In the genomic region with DNA sequence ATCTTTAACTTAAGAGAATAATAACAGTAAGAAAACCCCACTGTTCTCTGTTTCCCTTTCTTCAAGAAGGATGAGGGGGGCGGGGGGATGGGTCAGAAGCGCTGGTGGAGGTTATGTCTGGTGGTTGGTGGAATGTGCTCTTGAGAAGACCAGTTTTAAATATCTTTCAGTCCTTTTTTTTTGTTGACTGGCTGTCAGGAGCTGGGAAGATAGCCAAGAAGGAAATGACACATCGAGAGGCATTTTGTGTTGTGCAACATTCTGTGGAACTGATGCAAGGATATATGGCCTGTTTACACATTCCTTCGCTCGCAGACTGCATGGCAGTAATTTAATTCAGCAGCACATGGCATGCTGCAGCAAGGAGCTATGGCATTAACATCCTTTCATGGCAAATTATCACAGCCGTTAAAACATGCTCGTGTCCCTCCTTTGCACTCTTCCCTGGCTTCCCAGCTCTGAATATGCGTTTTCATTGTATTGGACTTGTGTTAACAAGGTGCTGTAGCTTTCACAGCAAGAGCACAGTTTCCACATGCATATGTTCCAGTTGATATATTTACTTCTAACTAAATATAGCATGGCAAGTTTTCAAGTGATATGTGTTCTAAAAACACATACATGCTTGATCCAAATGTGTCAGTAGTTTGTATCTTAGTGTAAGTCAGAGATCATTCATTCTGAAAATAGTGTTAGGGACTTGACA, we compare ENCODE assay signal across 1 cellular context.
TF ChIP-seq lines count a peak whose summit lies in the region.

No MANE protein-coding gene starts in this region.

TF ChIP-seq in K562, 482 proteins besides CTCF, POLR2A, EP300 and RAD21 (continued from another document and continues in another):
- TF ChIP-seq, protein P1, sequence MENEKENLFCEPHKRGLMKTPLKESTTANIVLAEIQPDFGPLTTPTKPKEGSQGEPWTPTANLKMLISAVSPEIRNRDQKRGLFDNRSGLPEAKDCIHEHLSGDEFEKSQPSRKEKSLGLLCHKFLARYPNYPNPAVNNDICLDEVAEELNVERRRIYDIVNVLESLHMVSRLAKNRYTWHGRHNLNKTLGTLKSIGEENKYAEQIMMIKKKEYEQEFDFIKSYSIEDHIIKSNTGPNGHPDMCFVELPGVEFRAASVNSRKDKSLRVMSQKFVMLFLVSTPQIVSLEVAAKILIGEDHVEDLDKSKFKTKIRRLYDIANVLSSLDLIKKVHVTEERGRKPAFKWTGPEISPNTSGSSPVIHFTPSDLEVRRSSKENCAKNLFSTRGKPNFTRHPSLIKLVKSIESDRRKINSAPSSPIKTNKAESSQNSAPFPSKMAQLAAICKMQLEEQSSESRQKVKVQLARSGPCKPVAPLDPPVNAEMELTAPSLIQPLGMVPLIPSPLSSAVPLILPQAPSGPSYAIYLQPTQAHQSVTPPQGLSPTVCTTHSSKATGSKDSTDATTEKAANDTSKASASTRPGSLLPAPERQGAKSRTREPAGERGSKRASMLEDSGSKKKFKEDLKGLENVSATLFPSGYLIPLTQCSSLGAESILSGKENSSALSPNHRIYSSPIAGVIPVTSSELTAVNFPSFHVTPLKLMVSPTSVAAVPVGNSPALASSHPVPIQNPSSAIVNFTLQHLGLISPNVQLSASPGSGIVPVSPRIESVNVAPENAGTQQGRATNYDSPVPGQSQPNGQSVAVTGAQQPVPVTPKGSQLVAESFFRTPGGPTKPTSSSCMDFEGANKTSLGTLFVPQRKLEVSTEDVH (IDR thresholded peaks at IDR 0.05; ENCODE audit: low read depth, partially characterized antibody), result peak; percentile 57
- TF ChIP-seq ZNF766 (CRISPR knock-in tag; conservative IDR thresholded peaks at IDR 0.05) (peak; percentile 74), ETV5 (CRISPR knock-in tag; IDR thresholded peaks at IDR 0.05; ENCODE audit: low read depth) (peak; percentile 98), ARNT (IDR thresholded peaks at IDR 0.05) (peak; percentile 82 to 94; a peak in 3 of 4 replicates), CHD1 (IDR thresholded peaks at IDR 0.05; ENCODE audit: low read length) (no peak), ARID1B (IDR thresholded peaks at IDR 0.05) (peak; percentile 96), ELF2 (CRISPR knock-in tag; IDR thresholded peaks at IDR 0.05) (peak; percentile 80), RBM17 (IDR thresholded peaks at IDR 0.05; ENCODE audit: borderline replicate concordance, low read depth, low read length) (no peak), NCOR1 (IDR thresholded peaks at IDR 0.05) (peak; percentile 80), STAT5A (IDR thresholded peaks at IDR 0.05; ENCODE audit: borderline replicate concordance, low read length) (peak; percentile 87), ZNF224 (CRISPR knock-in tag; IDR thresholded peaks at IDR 0.05) (no peak), CTBP1 (IDR thresholded peaks at IDR 0.05; ENCODE audit: borderline replicate concordance) (peak; percentile 86), HDAC3 (IDR thresholded peaks at IDR 0.05; ENCODE audit: borderline replicate concordance, partially characterized antibody) (peak; percentile 72), DDX20 (tag; IDR thresholded peaks at IDR 0.05; ENCODE audit: low read depth) (0 out of 2 replicates have a peak, but pooled peaks have one; percentile 8), TARDBP (IDR thresholded peaks at IDR 0.05) (no peak), HOXB6 (CRISPR knock-in tag; IDR thresholded peaks at IDR 0.05; ENCODE audit: borderline replicate concordance) (no peak), HMG20B (CRISPR knock-in tag; IDR thresholded peaks at IDR 0.05) (no peak), ZNF140 (CRISPR knock-in tag; IDR thresholded peaks at IDR 0.05) (no peak), STAG1 (CRISPR knock-in tag; IDR thresholded peaks at IDR 0.05; ENCODE audit: borderline replicate concordance) (no peak), SNIP1 (IDR thresholded peaks at IDR 0.05; ENCODE audit: low read depth) (no peak), PHF20 (IDR thresholded peaks at IDR 0.05; ENCODE audit: partially characterized antibody) (no peak), CHD4 (IDR thresholded peaks at IDR 0.05; ENCODE audit: insufficient read depth, insufficient replicate concordance, low read depth, low read length, poor library complexity, severe bottlenecking) (no peak), NR4A1 (CRISPR knock-in tag; IDR thresholded peaks at IDR 0.05) (no peak), NR4A1 (tag; IDR thresholded peaks at IDR 0.05) (peak; percentile 93), NRF1 (conservative IDR thresholded peaks at IDR 0.05 in 1 of 2, IDR thresholded peaks at IDR 0.05 in 1 of 2) (peak; percentile 51 to 61; a peak in 3 of 4 replicates), ETV1 (tag; conservative IDR thresholded peaks at IDR 0.05; ENCODE audit: low read depth) (peak; percentile 98), TSC22D4 (tag; IDR thresholded peaks at IDR 0.05) (no peak), NUFIP1 (IDR thresholded peaks at IDR 0.05; ENCODE audit: partially characterized antibody) (peak; percentile 15), POLR3A (IDR thresholded peaks at IDR 0.05; ENCODE audit: borderline replicate concordance, extremely low read depth, insufficient read depth, insufficient read length) (no peak), RBM39 (optimal IDR thresholded peaks at IDR 0.05; ENCODE audit: low read depth, low read length) (no peak), SMARCA4 (IDR thresholded peaks at IDR 0.05) (peak; percentile 99), NONO (IDR thresholded peaks at IDR 0.05; ENCODE audit: low read depth in 2 of 2, low read length in 1 of 2) (no peak), SMARCE1 (IDR thresholded peaks at IDR 0.05) (peak; percentile 99), MTA1 (IDR thresholded peaks at IDR 0.05; ENCODE audit: borderline replicate concordance) (peak; percentile 45; the same call in 1 of the 2 replicates), ZNF445 (CRISPR knock-in tag; IDR thresholded peaks at IDR 0.05; ENCODE audit: low read depth) (no peak), RNF2 (IDR thresholded peaks at IDR 0.05) (peak; percentile 99)
- TF ChIP-seq, protein P2, sequence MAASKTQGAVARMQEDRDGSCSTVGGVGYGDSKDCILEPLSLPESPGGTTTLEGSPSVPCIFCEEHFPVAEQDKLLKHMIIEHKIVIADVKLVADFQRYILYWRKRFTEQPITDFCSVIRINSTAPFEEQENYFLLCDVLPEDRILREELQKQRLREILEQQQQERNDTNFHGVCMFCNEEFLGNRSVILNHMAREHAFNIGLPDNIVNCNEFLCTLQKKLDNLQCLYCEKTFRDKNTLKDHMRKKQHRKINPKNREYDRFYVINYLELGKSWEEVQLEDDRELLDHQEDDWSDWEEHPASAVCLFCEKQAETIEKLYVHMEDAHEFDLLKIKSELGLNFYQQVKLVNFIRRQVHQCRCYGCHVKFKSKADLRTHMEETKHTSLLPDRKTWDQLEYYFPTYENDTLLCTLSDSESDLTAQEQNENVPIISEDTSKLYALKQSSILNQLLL (CRISPR knock-in tag; IDR thresholded peaks at IDR 0.05; ENCODE audit: borderline replicate concordance), result no peak
- TF ChIP-seq, protein P3, sequence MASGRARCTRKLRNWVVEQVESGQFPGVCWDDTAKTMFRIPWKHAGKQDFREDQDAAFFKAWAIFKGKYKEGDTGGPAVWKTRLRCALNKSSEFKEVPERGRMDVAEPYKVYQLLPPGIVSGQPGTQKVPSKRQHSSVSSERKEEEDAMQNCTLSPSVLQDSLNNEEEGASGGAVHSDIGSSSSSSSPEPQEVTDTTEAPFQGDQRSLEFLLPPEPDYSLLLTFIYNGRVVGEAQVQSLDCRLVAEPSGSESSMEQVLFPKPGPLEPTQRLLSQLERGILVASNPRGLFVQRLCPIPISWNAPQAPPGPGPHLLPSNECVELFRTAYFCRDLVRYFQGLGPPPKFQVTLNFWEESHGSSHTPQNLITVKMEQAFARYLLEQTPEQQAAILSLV (tag; IDR thresholded peaks at IDR 0.05), result peak; percentile 99
- TF ChIP-seq, protein P4, sequence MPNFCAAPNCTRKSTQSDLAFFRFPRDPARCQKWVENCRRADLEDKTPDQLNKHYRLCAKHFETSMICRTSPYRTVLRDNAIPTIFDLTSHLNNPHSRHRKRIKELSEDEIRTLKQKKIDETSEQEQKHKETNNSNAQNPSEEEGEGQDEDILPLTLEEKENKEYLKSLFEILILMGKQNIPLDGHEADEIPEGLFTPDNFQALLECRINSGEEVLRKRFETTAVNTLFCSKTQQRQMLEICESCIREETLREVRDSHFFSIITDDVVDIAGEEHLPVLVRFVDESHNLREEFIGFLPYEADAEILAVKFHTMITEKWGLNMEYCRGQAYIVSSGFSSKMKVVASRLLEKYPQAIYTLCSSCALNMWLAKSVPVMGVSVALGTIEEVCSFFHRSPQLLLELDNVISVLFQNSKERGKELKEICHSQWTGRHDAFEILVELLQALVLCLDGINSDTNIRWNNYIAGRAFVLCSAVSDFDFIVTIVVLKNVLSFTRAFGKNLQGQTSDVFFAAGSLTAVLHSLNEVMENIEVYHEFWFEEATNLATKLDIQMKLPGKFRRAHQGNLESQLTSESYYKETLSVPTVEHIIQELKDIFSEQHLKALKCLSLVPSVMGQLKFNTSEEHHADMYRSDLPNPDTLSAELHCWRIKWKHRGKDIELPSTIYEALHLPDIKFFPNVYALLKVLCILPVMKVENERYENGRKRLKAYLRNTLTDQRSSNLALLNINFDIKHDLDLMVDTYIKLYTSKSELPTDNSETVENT (CRISPR knock-in tag; IDR thresholded peaks at IDR 0.05), result no peak
- TF ChIP-seq, protein P5, sequence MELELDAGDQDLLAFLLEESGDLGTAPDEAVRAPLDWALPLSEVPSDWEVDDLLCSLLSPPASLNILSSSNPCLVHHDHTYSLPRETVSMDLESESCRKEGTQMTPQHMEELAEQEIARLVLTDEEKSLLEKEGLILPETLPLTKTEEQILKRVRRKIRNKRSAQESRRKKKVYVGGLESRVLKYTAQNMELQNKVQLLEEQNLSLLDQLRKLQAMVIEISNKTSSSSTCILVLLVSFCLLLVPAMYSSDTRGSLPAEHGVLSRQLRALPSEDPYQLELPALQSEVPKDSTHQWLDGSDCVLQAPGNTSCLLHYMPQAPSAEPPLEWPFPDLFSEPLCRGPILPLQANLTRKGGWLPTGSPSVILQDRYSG (tag; conservative IDR thresholded peaks at IDR 0.05; ENCODE audit: low read depth), result peak; percentile 90
- TF ChIP-seq, protein P6, sequence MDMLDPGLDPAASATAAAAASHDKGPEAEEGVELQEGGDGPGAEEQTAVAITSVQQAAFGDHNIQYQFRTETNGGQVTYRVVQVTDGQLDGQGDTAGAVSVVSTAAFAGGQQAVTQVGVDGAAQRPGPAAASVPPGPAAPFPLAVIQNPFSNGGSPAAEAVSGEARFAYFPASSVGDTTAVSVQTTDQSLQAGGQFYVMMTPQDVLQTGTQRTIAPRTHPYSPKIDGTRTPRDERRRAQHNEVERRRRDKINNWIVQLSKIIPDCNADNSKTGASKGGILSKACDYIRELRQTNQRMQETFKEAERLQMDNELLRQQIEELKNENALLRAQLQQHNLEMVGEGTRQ (CRISPR knock-in tag; IDR thresholded peaks at IDR 0.05), result no peak
- TF ChIP-seq, protein P7, sequence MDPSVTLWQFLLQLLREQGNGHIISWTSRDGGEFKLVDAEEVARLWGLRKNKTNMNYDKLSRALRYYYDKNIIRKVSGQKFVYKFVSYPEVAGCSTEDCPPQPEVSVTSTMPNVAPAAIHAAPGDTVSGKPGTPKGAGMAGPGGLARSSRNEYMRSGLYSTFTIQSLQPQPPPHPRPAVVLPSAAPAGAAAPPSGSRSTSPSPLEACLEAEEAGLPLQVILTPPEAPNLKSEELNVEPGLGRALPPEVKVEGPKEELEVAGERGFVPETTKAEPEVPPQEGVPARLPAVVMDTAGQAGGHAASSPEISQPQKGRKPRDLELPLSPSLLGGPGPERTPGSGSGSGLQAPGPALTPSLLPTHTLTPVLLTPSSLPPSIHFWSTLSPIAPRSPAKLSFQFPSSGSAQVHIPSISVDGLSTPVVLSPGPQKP (CRISPR knock-in tag; IDR thresholded peaks at IDR 0.05), result no peak
- TF ChIP-seq, protein P8, sequence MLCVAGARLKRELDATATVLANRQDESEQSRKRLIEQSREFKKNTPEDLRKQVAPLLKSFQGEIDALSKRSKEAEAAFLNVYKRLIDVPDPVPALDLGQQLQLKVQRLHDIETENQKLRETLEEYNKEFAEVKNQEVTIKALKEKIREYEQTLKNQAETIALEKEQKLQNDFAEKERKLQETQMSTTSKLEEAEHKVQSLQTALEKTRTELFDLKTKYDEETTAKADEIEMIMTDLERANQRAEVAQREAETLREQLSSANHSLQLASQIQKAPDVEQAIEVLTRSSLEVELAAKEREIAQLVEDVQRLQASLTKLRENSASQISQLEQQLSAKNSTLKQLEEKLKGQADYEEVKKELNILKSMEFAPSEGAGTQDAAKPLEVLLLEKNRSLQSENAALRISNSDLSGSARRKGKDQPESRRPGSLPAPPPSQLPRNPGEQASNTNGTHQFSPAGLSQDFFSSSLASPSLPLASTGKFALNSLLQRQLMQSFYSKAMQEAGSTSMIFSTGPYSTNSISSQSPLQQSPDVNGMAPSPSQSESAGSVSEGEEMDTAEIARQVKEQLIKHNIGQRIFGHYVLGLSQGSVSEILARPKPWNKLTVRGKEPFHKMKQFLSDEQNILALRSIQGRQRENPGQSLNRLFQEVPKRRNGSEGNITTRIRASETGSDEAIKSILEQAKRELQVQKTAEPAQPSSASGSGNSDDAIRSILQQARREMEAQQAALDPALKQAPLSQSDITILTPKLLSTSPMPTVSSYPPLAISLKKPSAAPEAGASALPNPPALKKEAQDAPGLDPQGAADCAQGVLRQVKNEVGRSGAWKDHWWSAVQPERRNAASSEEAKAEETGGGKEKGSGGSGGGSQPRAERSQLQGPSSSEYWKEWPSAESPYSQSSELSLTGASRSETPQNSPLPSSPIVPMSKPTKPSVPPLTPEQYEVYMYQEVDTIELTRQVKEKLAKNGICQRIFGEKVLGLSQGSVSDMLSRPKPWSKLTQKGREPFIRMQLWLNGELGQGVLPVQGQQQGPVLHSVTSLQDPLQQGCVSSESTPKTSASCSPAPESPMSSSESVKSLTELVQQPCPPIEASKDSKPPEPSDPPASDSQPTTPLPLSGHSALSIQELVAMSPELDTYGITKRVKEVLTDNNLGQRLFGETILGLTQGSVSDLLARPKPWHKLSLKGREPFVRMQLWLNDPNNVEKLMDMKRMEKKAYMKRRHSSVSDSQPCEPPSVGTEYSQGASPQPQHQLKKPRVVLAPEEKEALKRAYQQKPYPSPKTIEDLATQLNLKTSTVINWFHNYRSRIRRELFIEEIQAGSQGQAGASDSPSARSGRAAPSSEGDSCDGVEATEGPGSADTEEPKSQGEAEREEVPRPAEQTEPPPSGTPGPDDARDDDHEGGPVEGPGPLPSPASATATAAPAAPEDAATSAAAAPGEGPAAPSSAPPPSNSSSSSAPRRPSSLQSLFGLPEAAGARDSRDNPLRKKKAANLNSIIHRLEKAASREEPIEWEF (CRISPR knock-in tag; IDR thresholded peaks at IDR 0.05), result no peak; the same call in 1 of the 2 replicates
- TF ChIP-seq, protein P9, sequence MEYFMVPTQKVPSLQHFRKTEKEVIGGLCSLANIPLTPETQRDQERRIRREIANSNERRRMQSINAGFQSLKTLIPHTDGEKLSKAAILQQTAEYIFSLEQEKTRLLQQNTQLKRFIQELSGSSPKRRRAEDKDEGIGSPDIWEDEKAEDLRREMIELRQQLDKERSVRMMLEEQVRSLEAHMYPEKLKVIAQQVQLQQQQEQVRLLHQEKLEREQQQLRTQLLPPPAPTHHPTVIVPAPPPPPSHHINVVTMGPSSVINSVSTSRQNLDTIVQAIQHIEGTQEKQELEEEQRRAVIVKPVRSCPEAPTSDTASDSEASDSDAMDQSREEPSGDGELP (CRISPR knock-in tag; IDR thresholded peaks at IDR 0.05; ENCODE audit: borderline replicate concordance), result peak; percentile 26; the same call in 1 of the 2 replicates
- TF ChIP-seq, protein P10, sequence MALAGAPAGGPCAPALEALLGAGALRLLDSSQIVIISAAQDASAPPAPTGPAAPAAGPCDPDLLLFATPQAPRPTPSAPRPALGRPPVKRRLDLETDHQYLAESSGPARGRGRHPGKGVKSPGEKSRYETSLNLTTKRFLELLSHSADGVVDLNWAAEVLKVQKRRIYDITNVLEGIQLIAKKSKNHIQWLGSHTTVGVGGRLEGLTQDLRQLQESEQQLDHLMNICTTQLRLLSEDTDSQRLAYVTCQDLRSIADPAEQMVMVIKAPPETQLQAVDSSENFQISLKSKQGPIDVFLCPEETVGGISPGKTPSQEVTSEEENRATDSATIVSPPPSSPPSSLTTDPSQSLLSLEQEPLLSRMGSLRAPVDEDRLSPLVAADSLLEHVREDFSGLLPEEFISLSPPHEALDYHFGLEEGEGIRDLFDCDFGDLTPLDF (CRISPR knock-in tag; IDR thresholded peaks at IDR 0.05), result no peak
